Comparison of ENCODE assay signal across 8 cellular contexts in genomic region chr7:129224251-129225205, GRCh38. TPM values are rescaled to one million over a fixed set of nuclear protein-coding genes. Genes with fewer than 3 reads are reported as not detected.
DNase-seq lines count a peak whose midpoint lies in the region; ATAC-seq and TF ChIP-seq lines count a peak whose summit lies in the region.

Gene AHCYL2, plus strand, starts transcription at chr7:129225030.

- TF ChIP-seq CTCF in PC-9 (conservative IDR thresholded peaks at IDR 0.05), result no peak

- peak within 1 kb of the TSS; percentile 78 to 86 for H3K9ac ChIP-seq in mucosa of rectum (ENCODE audit: low read depth in 1 of 2, low read length in 2 of 2)

- H3K27me3 ChIP-seq in PC-9 (ENCODE audit: insufficient read depth, low read depth) (no peaks in the 10 kb centered on the region), mucosa of rectum (ENCODE audit: control insufficient read depth in 2 of 2, insufficient read depth in 2 of 2, low read length in 2 of 2) (no peaks in the 10 kb centered on the region)

- DNase-seq in DMS53 treated with DMSO at 0.1 percent for 48 hours (lab: John Stamatoyannopoulos, UW; ENCODE audit: unreplicated experiment) (peak; percentile 99), KBM-7 (peak; percentile 97), PC-9 (peak; percentile 95 to 98), erythroblast (lab: John Stamatoyannopoulos, UW) (peak; percentile 93 to 95)
- peak; percentile 97 for DNase-seq in activated T-cell treated with anti-CD3 and anti-CD28 coated beads, Interleukin-2, amount 50 U/mL, for 1 hour
- peak; percentile 95 to 97 for DNase-seq in stimulated activated CD8-positive, alpha-beta memory T cell treated with anti-CD3 and anti-CD28 coated beads, Interleukin-4, amount 100 ng/mL, for 4 hours (ENCODE audit: low read depth in 2 of 2, low spot score in 1 of 2)

- no peaks in the 10 kb centered on the region for H3K9me2 ChIP-seq in PC-9 (ENCODE audit: insufficient read depth)

- ATAC-seq in GM21723 (IDR thresholded peaks at IDR 0.05; ENCODE audit: unreplicated experiment), result peak; percentile 88

- POLR2A ChIA-PET in PC-9 (lab: Charles Lee; ENCODE audit: unreplicated experiment), result interaction anchor here (0.5 to 0.7 kb wide), 10 partner anchors 11 to 1825 kb away, joined by 3 to 16 read pairs (median 6); no protein-coding TSS in a partner anchor

- in situ Hi-C loops in KBM-7 (cut with MboI; ENCODE audit: low pct_unique_long_range_greater_than_20kb, low sequenced_read_pairs), result no loop called here

- peaks cover 19% of the 10 kb centered on the region for H3K4me1 ChIP-seq in PC-9 (replicated peaks; ENCODE audit: insufficient read depth)
- peaks cover 13 to 15% of the 10 kb centered on the region in 2 donors for H3K4me1 ChIP-seq in mucosa of rectum (ENCODE audit: control insufficient read depth in 2 of 2, insufficient read depth in 2 of 2, low read length in 2 of 2)

- H4K20me1 ChIP-seq in PC-9 (ENCODE audit: insufficient read depth), result no peaks in the 10 kb centered on the region

- TSS peak; percentile 81 for BruUV-seq in PC-9 (replicated peaks; lab: Mats Ljungman, UMichigan)

- CTCF ChIA-PET in PC-9 (lab: Charles Lee), result interaction anchor here (0.5 to 1.0 kb wide), 7 partner anchors 40 to 433 kb away, joined by 3 to 9 read pairs (median 5); no protein-coding TSS in a partner anchor

- H3K4me2 ChIP-seq in PC-9, result peak within 1 kb of the TSS; percentile 94

- peak; percentile 18 for TF ChIP-seq POLR2A in erythroblast (IDR thresholded peaks at IDR 0.05; ENCODE audit: low read length)

- intact Hi-C loops in PC-9 (cut with micrococcal nuclease; ENCODE audit: unreplicated experiment), result loop anchor here (2.0 to 10.0 kb wide), 4 partner anchors 70 to 850 kb away; partner anchors contain the start of gene KLHDC10

- H3K4me3 ChIP-seq in PC-9 (peak within 1 kb of the TSS; percentile 75), mucosa of rectum (ENCODE audit: low read length in 2 of 2) (peak within 1 kb of the TSS; percentile 95 to 97)

- H3K36me3 ChIP-seq in PC-9 (ENCODE audit: low read depth), result no peaks in the 10 kb centered on the region
- H3K36me3 ChIP-seq in mucosa of rectum (ENCODE audit: control insufficient read depth in 2 of 2, insufficient read depth in 2 of 2, low read length in 2 of 2), result no peaks in the 10 kb centered on the region

- H3K27ac ChIP-seq in PC-9, result peak within 1 kb of the TSS; percentile 74
- peak within 1 kb of the TSS; percentile 98 to 99 for H3K27ac ChIP-seq in mucosa of rectum (ENCODE audit: low read depth in 2 of 2, low read length in 2 of 2)

- H3K79me2 ChIP-seq in PC-9 (ENCODE audit: low read depth), result peaks cover 15% of the 10 kb centered on the region

- H3K9me3 ChIP-seq in PC-9 (ENCODE audit: insufficient read depth, low read depth) (no peaks in the 10 kb centered on the region), mucosa of rectum (ENCODE audit: control insufficient read depth in 2 of 2, low read length in 2 of 2) (no peaks in the 10 kb centered on the region)

- H3F3A ChIP-seq in PC-9 (ENCODE audit: insufficient read depth, low read depth), result peaks cover 5% of the 10 kb centered on the region

- H2AFZ ChIP-seq in PC-9, result peak within 1 kb of the TSS; percentile 95

RNA-seq across cellular contexts. Expression of gene AHCYL2, which starts in this region (rescaled TPM):
- total RNA-seq in PC-9 (2021), result 15.7 and 16.2 TPM in 2 replicates

Comparison
In these comparisons a context has a peak if more than half of its experiments do, and no peak if none do; other contexts are left out.
1. Peak in every context shown above with its lines: DNase-seq, ATAC-seq, H3K4me3 ChIP-seq and H3K27ac ChIP-seq.